16 cellular contexts compared by ENCODE assay signal in genomic region chr20:57934913-57935312, GRCh38.
DNase-seq lines count a peak whose midpoint lies in the region; ATAC-seq, FAIRE-seq and TF ChIP-seq lines count a peak whose summit lies in the region.
"Had no signal": no experiment of that assay in that cellular context is flagged by ENCODE, and none has a peak within 500 bp of the region (broad histone marks: within the 10 kb centered on the region; RNA-seq: fewer than 3 reads in every experiment).

No MANE protein-coding gene starts in this region.

- H3K9me3 Mint-ChIP-seq in neural progenitor cell (no peaks in the 10 kb centered on the region), endothelial cell (ENCODE audit: unreplicated experiment) (no peaks in the 10 kb centered on the region)
- H3K9me3 Mint-ChIP-seq: CD8-positive, alpha-beta T cell had no signal

- no peak overlapping the region for H3K4me2 ChIP-seq in H1 (ENCODE audit: insufficient read depth in 1 of 2, low read depth in 2 of 2, low read length in 2 of 2)
- no peak overlapping the region for H3K4me2 ChIP-seq in neural progenitor cell
- H3K4me2 ChIP-seq: A549 had no signal

- no peak overlapping the region for H3K14ac ChIP-seq in H1 (ENCODE audit: insufficient read length)

- H3K4me3 ChIP-seq in H1 (ENCODE audit: extremely low read depth in 1 of 4, insufficient read depth in 2 of 4, low read depth in 3 of 4, low read length in 4 of 4) (no peak overlapping the region), neural progenitor cell (no peak overlapping the region)
- H3K4me3 ChIP-seq: A549, GM23248 had no signal

- no peaks in the 10 kb centered on the region for H4K20me1 ChIP-seq in H1 (replicated peaks in 1 of 2; ENCODE audit: control insufficient read depth in 1 of 2, insufficient read depth in 2 of 2, low read length in 2 of 2)
- H4K20me1 ChIP-seq in neural progenitor cell (ENCODE audit: low read depth), result no peaks in the 10 kb centered on the region

- H2BK12ac ChIP-seq in H1 (ENCODE audit: low read depth, low read length), result no peak overlapping the region

- no peak overlapping the region for H4K91ac ChIP-seq in H1 (replicated peaks; ENCODE audit: insufficient read length, low read length)

- H4K5ac ChIP-seq in H1 (ENCODE audit: insufficient read length, low read depth, low read length), result no peak overlapping the region

- H3K4ac ChIP-seq in H1 (replicated peaks; ENCODE audit: insufficient read length, low read depth, low read length), result no peak overlapping the region

- no peak overlapping the region for H3K27ac ChIP-seq in H1 (ENCODE audit: low read depth, low read length)
- no peak overlapping the region for H3K27ac ChIP-seq in neural progenitor cell
- H3K27ac ChIP-seq: GM23248 had no signal

- H3K23ac ChIP-seq in H1 (ENCODE audit: insufficient read length), result no peak overlapping the region

- H2AK5ac ChIP-seq in H1 (ENCODE audit: low read depth, low read length), result no peak overlapping the region

- FAIRE-seq in HTR-8/SVneo (lab: Jason Lieb, UNC) (peak; percentile 92), H1 (lab: Jason Lieb, UNC) (no peak)
- FAIRE-seq: A549, G401.6, GM12891, H54 had no signal

- DNase-seq in HTR-8/SVneo (ENCODE audit: insufficient read length, low spot score), result no peak
- DNase-seq in H1 (ENCODE audit: low read depth in 1 of 2, low spot score in 2 of 2), result no peak
- no peak for DNase-seq in neural progenitor cell (ENCODE audit: low spot score)
- DNase-seq in cerebellum (ENCODE audit: low spot score), result no peak
- no peak for DNase-seq in endothelial cell (ENCODE audit: low spot score)
- DNase-seq: AML-193; CD8-positive, alpha-beta T cell; DMS 273 treated with DMSO at 0.1 percent for 48 hours; GM23248; HCEC 1CT; KG1 had no signal

- TF ChIP-seq RAD21 in H1 (IDR thresholded peaks at IDR 0.05 in 1 of 2, conservative IDR thresholded peaks at IDR 0.05 in 1 of 2; ENCODE audit: low read depth in 2 of 2, low read length in 2 of 2), result no peak

- H3K27me3 Mint-ChIP-seq in neural progenitor cell (ENCODE audit: insufficient read depth, low read depth) (peaks cover 11% of the 10 kb centered on the region), endothelial cell (ENCODE audit: unreplicated experiment) (peaks cover 1% of the 10 kb centered on the region)

- no peak overlapping the region for H4K8ac ChIP-seq in H1 (ENCODE audit: extremely low read depth, insufficient read depth, low read length)

- no peaks in the 10 kb centered on the region for H3K27me3 ChIP-seq in H1 (replicated peaks in 1 of 4; ENCODE audit: control insufficient read depth in 3 of 4, extremely low read depth in 1 of 4, insufficient read depth in 3 of 4, low read length in 3 of 4)
- no peaks in the 10 kb centered on the region for H3K27me3 ChIP-seq in neural progenitor cell

- peaks cover 10% of the 10 kb centered on the region for H3K4me1 Mint-ChIP-seq in neural progenitor cell
- H3K4me1 Mint-ChIP-seq in endothelial cell (ENCODE audit: unreplicated experiment), result peaks cover 52% of the 10 kb centered on the region

- TF ChIP-seq EP300 in H1 (IDR thresholded peaks at IDR 0.05; ENCODE audit: borderline replicate concordance in 1 of 2, low read depth in 2 of 2, low read length in 2 of 2), result no peak

- no peak overlapping the region for H3K18ac ChIP-seq in H1 (ENCODE audit: extremely low read depth, low read length)

- TF ChIP-seq CTCF in H1 (IDR thresholded peaks at IDR 0.05; ENCODE audit: control extremely low read depth in 1 of 3, insufficient read depth in 1 of 3, low read depth in 1 of 3, low read length in 3 of 3) (no peak), neural progenitor cell (IDR thresholded peaks at IDR 0.05) (no peak), endothelial cell (IDR thresholded peaks at IDR 0.05; ENCODE audit: unreplicated experiment) (no peak)

- H3K36me3 ChIP-seq in H1 (ENCODE audit: control insufficient read depth in 2 of 4, insufficient read depth in 4 of 4, low read length in 3 of 4) (no peaks in the 10 kb centered on the region), neural progenitor cell (no peaks in the 10 kb centered on the region)

- no peaks in the 10 kb centered on the region for H3K79me1 ChIP-seq in H1 (ENCODE audit: low read depth, low read length)

- CTCF ChIA-PET in H1 (lab: Charles Lee; ENCODE audit: partially characterized antibody), result no interaction called here

- H2BK120ac ChIP-seq in H1 (replicated peaks; ENCODE audit: low read depth, low read length), result no peak overlapping the region

- peaks cover 0 to 3% of the 10 kb centered on the region in 2 experiments; a peak in 1 of 4 replicates for H3K9me3 ChIP-seq in H1 (ENCODE audit: insufficient read depth in 2 of 2, low read depth in 1 of 2, low read length in 1 of 2)
- no peaks in the 10 kb centered on the region for H3K9me3 ChIP-seq in neural progenitor cell (ENCODE audit: low read depth)
- H3K9me3 ChIP-seq: A549 had no signal

- 0 out of 2 replicates have a peak overlapping the region, but pooled peaks have one; percentile 1 for H2BK20ac ChIP-seq in H1 (ENCODE audit: low read length)

- H2BK5ac ChIP-seq in H1 (ENCODE audit: low read depth, low read length), result no peak overlapping the region

- ATAC-seq in HG02798 (IDR thresholded peaks at IDR 0.05; ENCODE audit: poor library complexity, unreplicated experiment), result no peak
- ATAC-seq: CD8-positive, alpha-beta T cell had no signal

- POLR2A ChIA-PET in H1 (lab: Charles Lee; ENCODE audit: partially characterized antibody), result no interaction called here

- no peak for TF ChIP-seq POLR2A in H1 (IDR thresholded peaks at IDR 0.05; ENCODE audit: control extremely low read depth in 1 of 2, low read depth in 2 of 2, low read length in 2 of 2)

- no peak overlapping the region for H2AFZ ChIP-seq in H1 (ENCODE audit: low read length)
- H2AFZ ChIP-seq in neural progenitor cell (replicated peaks), result no peak overlapping the region
- H2AFZ ChIP-seq: GM23248 had no signal

- H3F3A ChIP-seq in neural progenitor cell (ENCODE audit: low read depth), result no peaks in the 10 kb centered on the region

- H3K4me3 Mint-ChIP-seq in neural progenitor cell, result no peak overlapping the region
- H3K4me3 Mint-ChIP-seq in endothelial cell (ENCODE audit: unreplicated experiment), result no peak overlapping the region
- H3K4me3 Mint-ChIP-seq: CD8-positive, alpha-beta T cell had no signal

- H3K9ac ChIP-seq in H1 (replicated peaks in 1 of 4; ENCODE audit: extremely low read depth in 1 of 4, low read depth in 3 of 4, low read length in 3 of 4) (no peak overlapping the region), neural progenitor cell (no peak overlapping the region)
- H3K9ac ChIP-seq: GM23248 had no signal

- 84% methylated on average over 10 of the region's 10 CpGs; no CpG with 5 or more reads in 1 of the 2 experiments for WGBS in H1 (ENCODE audit: extremely low coverage in 1 of 2, insufficient coverage in 1 of 2, insufficient read length in 1 of 2, insufficient replicate concordance in 2 of 2, low coverage in 1 of 2, low lambda C conversion rate in 2 of 2, missing lambda C conversion rate in 1 of 2), 2 experiments

- H3K4me1 ChIP-seq in H1 (replicated peaks in 1 of 4; ENCODE audit: control insufficient read depth in 3 of 4, insufficient read depth in 4 of 4, low read length in 3 of 4), result 0 out of 7 replicates have a peak, but pooled peaks cover 0 to 3% (median 1%) of the 10 kb centered on the region in 4 experiments
- peaks cover 17% of the 10 kb centered on the region for H3K4me1 ChIP-seq in neural progenitor cell
- H3K4me1 ChIP-seq: A549 had no signal

- H3K23me2 ChIP-seq in H1 (ENCODE audit: low read depth, low read length), result no peaks in the 10 kb centered on the region

- no peaks in the 10 kb centered on the region for H3K36me3 Mint-ChIP-seq in neural progenitor cell
- H3K36me3 Mint-ChIP-seq in endothelial cell (ENCODE audit: low read depth, unreplicated experiment), result no peaks in the 10 kb centered on the region
- H3K36me3 Mint-ChIP-seq: CD8-positive, alpha-beta T cell had no signal

- H3K79me2 ChIP-seq in H1 (ENCODE audit: control insufficient read depth in 1 of 2, insufficient read depth in 2 of 2, low read length in 2 of 2), result no peaks in the 10 kb centered on the region
- no peaks in the 10 kb centered on the region for H3K79me2 ChIP-seq in neural progenitor cell (ENCODE audit: low read depth)

- H2BK15ac ChIP-seq in H1 (ENCODE audit: low read length), result no peak overlapping the region

- H3K27ac Mint-ChIP-seq in neural progenitor cell (peak overlapping the region; percentile 2), endothelial cell (ENCODE audit: unreplicated experiment) (no peak overlapping the region)
- H3K27ac Mint-ChIP-seq: CD8-positive, alpha-beta T cell had no signal

- no peak overlapping the region for H3K56ac ChIP-seq in H1 (replicated peaks; ENCODE audit: insufficient read length, low read depth, low read length)

TF ChIP-seq in H1, 55 proteins besides CTCF, POLR2A, EP300 and RAD21:
- TF ChIP-seq NRF1 (IDR thresholded peaks at IDR 0.05; ENCODE audit: low read depth, low read length), result no peak
- TF ChIP-seq JUND (IDR thresholded peaks at IDR 0.05; ENCODE audit: low read length), result no peak
- TF ChIP-seq, protein P1, sequence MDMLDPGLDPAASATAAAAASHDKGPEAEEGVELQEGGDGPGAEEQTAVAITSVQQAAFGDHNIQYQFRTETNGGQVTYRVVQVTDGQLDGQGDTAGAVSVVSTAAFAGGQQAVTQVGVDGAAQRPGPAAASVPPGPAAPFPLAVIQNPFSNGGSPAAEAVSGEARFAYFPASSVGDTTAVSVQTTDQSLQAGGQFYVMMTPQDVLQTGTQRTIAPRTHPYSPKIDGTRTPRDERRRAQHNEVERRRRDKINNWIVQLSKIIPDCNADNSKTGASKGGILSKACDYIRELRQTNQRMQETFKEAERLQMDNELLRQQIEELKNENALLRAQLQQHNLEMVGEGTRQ (IDR thresholded peaks at IDR 0.05; ENCODE audit: low read length), result no peak
- no peak for TF ChIP-seq CHD2 (IDR thresholded peaks at IDR 0.05; ENCODE audit: low read length)
TF ChIP-seq in H1: peak in this region for 0.
